1 cellular context compared by ENCODE assay signal in genomic region chrX:38768079-38768478, GRCh38.
TF ChIP-seq lines count a peak whose summit lies in the region.

No MANE protein-coding gene starts in this region.

TF ChIP-seq in IMR-90, 13 proteins besides CTCF, POLR2A, EP300 and RAD21:
- TF ChIP-seq SMC3 (IDR thresholded peaks at IDR 0.05; ENCODE audit: low read depth, low read length) (peak; percentile 62), FOS (IDR thresholded peaks at IDR 0.05; ENCODE audit: low read depth, low read length) (no peak), BHLHE40 (IDR thresholded peaks at IDR 0.05; ENCODE audit: low read depth, low read length) (no peak), MAFK (IDR thresholded peaks at IDR 0.05; ENCODE audit: low read depth, low read length) (peak; percentile 38), RFX5 (IDR thresholded peaks at IDR 0.05; ENCODE audit: low read depth, low read length) (no peak)
